In genomic region chr16:4951583-4951982, GRCh38 we compare ENCODE assay signal across 1 cellular context. TPM values are rescaled to one million over a fixed set of nuclear protein-coding genes. Genes with fewer than 3 reads are reported as not detected.
"Had no signal": no experiment of that assay in that cellular context is flagged by ENCODE, and none has a peak within 500 bp of the region (broad histone marks: within the 10 kb centered on the region; RNA-seq: fewer than 3 reads in every experiment).

No MANE protein-coding gene starts in this region.

RNA-seq across cellular contexts. Expression of gene SEC14L5, which starts 6.5 kb away (rescaled TPM):
- total RNA-seq: ureter had no signal
